Comparison of ENCODE assay signal across 1 cellular context in genomic region chr13:84076280-84076679, GRCh38.
TF ChIP-seq lines count a peak whose summit lies in the region.

No MANE protein-coding gene starts in this region.

TF ChIP-seq in H1, 55 proteins besides CTCF, POLR2A, EP300 and RAD21 (continued from another document):
- TF ChIP-seq KDM1A (IDR thresholded peaks at IDR 0.05; ENCODE audit: borderline replicate concordance, low read length) (no peak), GABPA (IDR thresholded peaks at IDR 0.05; ENCODE audit: borderline replicate concordance, insufficient read depth, low read length) (no peak), BRCA1 (IDR thresholded peaks at IDR 0.05; ENCODE audit: low read depth, low read length) (no peak), TEAD4 (IDR thresholded peaks at IDR 0.05; ENCODE audit: low read depth, low read length) (no peak), ASH2L (IDR thresholded peaks at IDR 0.05; ENCODE audit: low read length) (no peak), GTF2F1 (IDR thresholded peaks at IDR 0.05; ENCODE audit: borderline replicate concordance, low read depth, low read length) (no peak)
- TF ChIP-seq, protein P1, sequence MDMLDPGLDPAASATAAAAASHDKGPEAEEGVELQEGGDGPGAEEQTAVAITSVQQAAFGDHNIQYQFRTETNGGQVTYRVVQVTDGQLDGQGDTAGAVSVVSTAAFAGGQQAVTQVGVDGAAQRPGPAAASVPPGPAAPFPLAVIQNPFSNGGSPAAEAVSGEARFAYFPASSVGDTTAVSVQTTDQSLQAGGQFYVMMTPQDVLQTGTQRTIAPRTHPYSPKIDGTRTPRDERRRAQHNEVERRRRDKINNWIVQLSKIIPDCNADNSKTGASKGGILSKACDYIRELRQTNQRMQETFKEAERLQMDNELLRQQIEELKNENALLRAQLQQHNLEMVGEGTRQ (IDR thresholded peaks at IDR 0.05; ENCODE audit: low read length) = no peak
